10 cellular contexts compared by ENCODE assay signal in the genomic region with DNA sequence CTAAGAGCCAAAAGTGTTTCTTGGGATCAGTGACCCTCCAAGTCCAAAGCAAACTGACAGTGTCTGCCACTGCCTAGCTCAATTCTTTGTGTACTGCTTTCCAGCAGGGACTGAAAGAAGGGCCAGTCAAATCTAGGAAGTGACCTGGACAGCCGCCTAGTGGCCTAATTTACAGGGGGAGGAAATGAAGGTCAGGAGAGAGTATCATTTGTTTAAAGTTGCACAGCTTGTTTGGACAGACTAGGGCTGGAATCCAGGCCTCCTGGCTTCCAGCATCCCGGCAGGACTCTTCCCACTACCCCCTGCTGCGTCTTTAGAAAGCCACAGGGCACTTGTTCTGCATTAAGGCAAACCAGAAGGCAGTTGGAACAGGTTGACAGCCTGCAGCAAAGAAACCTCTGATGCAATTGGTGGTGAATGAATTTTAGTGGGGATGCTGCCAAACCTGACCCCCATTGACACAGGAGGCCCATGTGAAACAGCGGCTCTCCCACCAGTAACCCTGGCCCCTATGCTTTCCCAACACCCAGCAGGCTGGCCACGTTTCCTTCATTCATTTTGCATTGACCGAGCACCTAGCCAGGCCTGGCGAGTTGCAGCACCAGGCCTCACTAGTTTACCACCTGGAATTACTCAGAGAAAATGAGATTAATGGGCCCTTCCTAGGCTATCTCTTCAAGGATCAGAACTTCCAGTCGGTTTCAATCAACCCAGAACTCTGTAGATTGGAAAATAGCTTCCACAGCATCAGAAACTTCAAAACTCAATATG. TPM values are rescaled to one million over a fixed set of nuclear protein-coding genes. Genes with fewer than 3 reads are reported as not detected.
DNase-seq lines count a peak whose midpoint lies in the region; ATAC-seq and TF ChIP-seq lines count a peak whose summit lies in the region.
"Had no signal": no experiment of that assay in that cellular context is flagged by ENCODE, and none has a peak within 500 bp of the region (broad histone marks: within the 10 kb centered on the region; RNA-seq: fewer than 3 reads in every experiment).

No MANE protein-coding gene starts in this region.

- H3K9me3 Mint-ChIP-seq in progenitor cell of endocrine pancreas (ENCODE audit: low read depth) = no peaks in the 10 kb centered on the region

- peak; percentile 59 for TF ChIP-seq CTCF in Panc1 (IDR thresholded peaks at IDR 0.05)
- TF ChIP-seq CTCF in fibroblast of the aortic adventitia (IDR thresholded peaks at IDR 0.05; ENCODE audit: insufficient read depth, low read length) = peak; percentile 63
- peak; percentile 37 for TF ChIP-seq CTCF in progenitor cell of endocrine pancreas (IDR thresholded peaks at IDR 0.05; ENCODE audit: unreplicated experiment)

- intact Hi-C loops in Panc1 (cut with micrococcal nuclease; ENCODE audit: unreplicated experiment) = no loop called here

- H3K27me3 ChIP-seq in Panc1 (ENCODE audit: control insufficient read depth, insufficient read depth, low read length) = no peaks in the 10 kb centered on the region

- CTCF ChIA-PET in Panc1 (lab: Charles Lee) = interaction anchor here (0.6 to 0.8 kb wide), 2 partner anchors 11 to 552 kb away, joined by 3 to 4 read pairs; no protein-coding TSS in a partner anchor

- BruUV-seq in Panc1 (replicated peaks; lab: Mats Ljungman, UMichigan) = no TSS peak

- peak; percentile 69 for ATAC-seq in Panc1
- ATAC-seq in HG03439 (IDR thresholded peaks at IDR 0.05; ENCODE audit: unreplicated experiment) = no peak

- no peak overlapping the region for H3K4me3 Mint-ChIP-seq in progenitor cell of endocrine pancreas (ENCODE audit: low read depth)

- H3K4me1 ChIP-seq in Panc1 (ENCODE audit: control insufficient read depth, insufficient read depth, low read length) = no peaks in the 10 kb centered on the region

- H3K4me3 ChIP-seq in Panc1 (ENCODE audit: low read depth in 2 of 2, low read length in 2 of 2) = no peak overlapping the region
- no peak overlapping the region for H3K4me3 ChIP-seq in fibroblast of the aortic adventitia (ENCODE audit: low read depth, low read length)
- H3K4me3 ChIP-seq: skin epidermis had no signal

- DNase-seq in ELR (ENCODE audit: low read depth) (peak; percentile 49), Panc1 (ENCODE audit: low read depth, low spot score) (no peak), fibroblast of the aortic adventitia (ENCODE audit: low read depth) (peak; percentile 84), progenitor cell of endocrine pancreas (ENCODE audit: low spot score, unreplicated experiment) (no peak), T-helper 2 cell (no peak), NCI-H2171 treated with DMSO at 0.1 percent for 48 hours (lab: John Stamatoyannopoulos, UW) (no peak), COLO829 (ENCODE audit: low spot score) (no peak)
- DNase-seq: NCI-H748 treated with DMSO at 0.1 percent for 48 hours had no signal

- H3K27me3 Mint-ChIP-seq in progenitor cell of endocrine pancreas = no peaks in the 10 kb centered on the region

- POLR2A ChIA-PET in Panc1 (lab: Charles Lee) = interaction anchor here (0.7 kb wide), 1 partner anchor 163 kb away, joined by 3 read pairs; no protein-coding TSS in a partner anchor

- peaks cover 6% of the 10 kb centered on the region for H3K4me1 Mint-ChIP-seq in progenitor cell of endocrine pancreas (ENCODE audit: low read depth)

- H3K9me3 ChIP-seq in Panc1 (ENCODE audit: control insufficient read depth, insufficient read depth, low read depth, low read length) = no peaks in the 10 kb centered on the region

- no peak overlapping the region for H3K27ac ChIP-seq in Panc1 (ENCODE audit: low read length)

- in situ Hi-C loops in Panc1 (cut with HindIII; ENCODE audit: low pct_unique_long_range_greater_than_20kb, low sequenced_read_pairs) = no loop called here

- H3K36me3 Mint-ChIP-seq in progenitor cell of endocrine pancreas (ENCODE audit: insufficient read depth) = no peaks in the 10 kb centered on the region

- H3K27ac Mint-ChIP-seq in progenitor cell of endocrine pancreas = no peak overlapping the region

- no peaks in the 10 kb centered on the region for H3K36me3 ChIP-seq in Panc1 (ENCODE audit: control insufficient read depth, insufficient read depth, low read length)

RNA-seq across cellular contexts. Expression of a gene that starts 28.2 kb away (rescaled TPM):
- total RNA-seq in Panc1 (2021; ENCODE audit: unreplicated experiment) (0.72 TPM), fibroblast of the aortic adventitia (ENCODE audit: low replicate concordance) (1.6 and 4.6 TPM in 2 replicates), progenitor cell of endocrine pancreas (9.5 and 12.7 TPM in 2 replicates)
- 0.39 TPM for polyA plus RNA-seq in Panc1 (2012; ENCODE audit: insufficient read length)

Comparison
In these comparisons a context has a peak if more than half of its experiments do, and no peak if none do; other contexts are left out.
1. DNase-seq: peak in ELR (single experiment) and fibroblast of the aortic adventitia (single experiment); none in Panc1 (single experiment), progenitor cell of endocrine pancreas (single experiment), T-helper 2 cell (0 of 5), NCI-H2171 treated with DMSO at 0.1 percent for 48 hours (single experiment) and COLO829 (single experiment).
2. Peak in every context shown above with its lines, with median percentiles within 50 percentile points of each other: CTCF ChIP-seq.